9 cellular contexts compared by ENCODE assay signal in the genomic region with DNA sequence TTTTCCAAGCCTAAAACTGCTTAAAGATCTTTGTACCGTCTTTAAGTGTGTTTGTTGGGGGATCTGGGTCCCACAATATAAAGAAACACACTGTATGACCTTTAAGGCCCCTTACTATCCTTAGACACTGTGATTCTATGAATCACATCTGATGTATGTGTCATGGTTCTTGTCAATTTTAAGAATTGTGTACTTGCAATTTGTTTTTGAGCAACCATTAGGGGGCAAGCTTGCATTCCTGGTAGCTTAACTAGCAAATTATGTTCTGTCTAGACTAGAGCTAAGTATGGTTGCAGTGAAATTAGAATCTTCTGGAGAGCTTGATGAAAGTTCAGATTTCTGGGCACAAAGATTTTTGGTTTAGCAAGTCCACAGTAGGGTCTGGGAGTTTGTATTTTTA.
A peak's percentile ranks its signal among the peaks of the same experiment; 100 is the strongest.
DNase-seq lines count a peak whose midpoint lies in the region; ATAC-seq and TF ChIP-seq lines count a peak whose summit lies in the region.
"Had no signal": no experiment of that assay in that cellular context is flagged by ENCODE, and none has a peak within 500 bp of the region (broad histone marks: within the 10 kb centered on the region; RNA-seq: fewer than 3 reads in every experiment).

No MANE protein-coding gene starts in this region.

- no peaks in the 10 kb centered on the region for H3K9me3 Mint-ChIP-seq in activated CD4-positive, alpha-beta T cell treated with anti-CD3 and anti-CD28 coated beads for 36 hours (ENCODE audit: low read depth)
- H3K9me3 Mint-ChIP-seq in nephron progenitor cell, result peaks cover 14% of the 10 kb centered on the region
- H3K9me3 Mint-ChIP-seq: central memory CD8-positive, alpha-beta T cell had no signal

- POLR2A ChIA-PET in activated CD4-positive, alpha-beta T cell treated with anti-CD3 and anti-CD28 coated beads for 36 hours (lab: Charles Lee), result no interaction called here

- DNase-seq in activated CD4-positive, alpha-beta T cell treated with anti-CD3 and anti-CD28 coated beads for 36 hours, result peak; percentile 15
- no peak for DNase-seq in activated CD4-positive, alpha-beta T cell treated with anti-CD3 and anti-CD28 coated beads, Interleukin-2, amount 50 U/mL, for 1 hour
- DNase-seq in HFF-Myc (ENCODE audit: extremely low read depth, low read depth) (peak; percentile 49), NCI-H526 treated with DMSO at 0.1 percent for 48 hours (lab: John Stamatoyannopoulos, UW) (peak; percentile 72), cerebellar cortex (ENCODE audit: low spot score) (peak; percentile 17), nephron progenitor cell (no peak), ureter (ENCODE audit: low spot score) (no peak)
- no peak for DNase-seq in effector CD4-positive, alpha-beta T cell

- no peak overlapping the region for H3K4me3 ChIP-seq in HFF-Myc (replicated peaks; ENCODE audit: low read depth, low read length)

- ATAC-seq in activated CD4-positive, alpha-beta T cell treated with anti-CD3 and anti-CD28 coated beads for 36 hours, result peak; percentile 79

- TF ChIP-seq CTCF in HFF-Myc (IDR thresholded peaks at IDR 0.05; ENCODE audit: low read depth, low read length, missing control alignments) (peak; percentile 57), nephron progenitor cell (IDR thresholded peaks at IDR 0.05) (peak; percentile 21)

- no peaks in the 10 kb centered on the region for H3K36me3 Mint-ChIP-seq in activated CD4-positive, alpha-beta T cell treated with anti-CD3 and anti-CD28 coated beads for 36 hours (ENCODE audit: low read depth)
- peaks cover 43% of the 10 kb centered on the region for H3K36me3 Mint-ChIP-seq in nephron progenitor cell (ENCODE audit: low read depth)

- H3K27ac Mint-ChIP-seq in activated CD4-positive, alpha-beta T cell treated with anti-CD3 and anti-CD28 coated beads for 36 hours, result no peak overlapping the region
- peak overlapping the region; percentile 88 for H3K27ac Mint-ChIP-seq in nephron progenitor cell

- no peak overlapping the region for H3K4me3 Mint-ChIP-seq in activated CD4-positive, alpha-beta T cell treated with anti-CD3 and anti-CD28 coated beads for 36 hours
- no peak overlapping the region for H3K4me3 Mint-ChIP-seq in nephron progenitor cell
- H3K4me3 Mint-ChIP-seq: central memory CD8-positive, alpha-beta T cell had no signal

- CTCF ChIA-PET in activated CD4-positive, alpha-beta T cell treated with anti-CD3 and anti-CD28 coated beads for 36 hours (lab: Charles Lee), result interaction anchor here (0.6 to 1.1 kb wide), 4 partner anchors 9 to 171 kb away, joined by 3 to 4 read pairs (median 3); no protein-coding TSS in a partner anchor

- no peaks in the 10 kb centered on the region for H3K27me3 Mint-ChIP-seq in activated CD4-positive, alpha-beta T cell treated with anti-CD3 and anti-CD28 coated beads for 36 hours
- H3K27me3 Mint-ChIP-seq in nephron progenitor cell (ENCODE audit: low read depth, poor library complexity), result no peaks in the 10 kb centered on the region
- H3K27me3 Mint-ChIP-seq: central memory CD8-positive, alpha-beta T cell had no signal

- H3K4me1 Mint-ChIP-seq in activated CD4-positive, alpha-beta T cell treated with anti-CD3 and anti-CD28 coated beads for 36 hours, result no peaks in the 10 kb centered on the region
- H3K4me1 Mint-ChIP-seq in nephron progenitor cell, result no peaks in the 10 kb centered on the region
- H3K4me1 Mint-ChIP-seq: central memory CD8-positive, alpha-beta T cell had no signal

- intact Hi-C loops in activated CD4-positive, alpha-beta T cell treated with anti-CD3 and anti-CD28 coated beads for 36 hours (cut with DNase I, micrococcal nuclease), result loop anchor here (1.0 to 5.0 kb wide), 2 partner anchors 57 to 167 kb away; no protein-coding TSS in a partner anchor

Comparison
In these comparisons a context has a peak if more than half of its experiments do, and no peak if none do; other contexts are left out.
1. DNase-seq: peak in activated CD4-positive, alpha-beta T cell treated with anti-CD3 and anti-CD28 coated beads for 36 hours (single experiment), HFF-Myc (single experiment), NCI-H526 treated with DMSO at 0.1 percent for 48 hours (single experiment) and cerebellar cortex (single experiment); none in activated CD4-positive, alpha-beta T cell treated with anti-CD3 and anti-CD28 coated beads, Interleukin-2, amount 50 U/mL, for 1 hour (single experiment), nephron progenitor cell (single experiment), ureter (single experiment) and effector CD4-positive, alpha-beta T cell (single experiment).